ENCODE assay signal across 12 cellular contexts in the genomic region with DNA sequence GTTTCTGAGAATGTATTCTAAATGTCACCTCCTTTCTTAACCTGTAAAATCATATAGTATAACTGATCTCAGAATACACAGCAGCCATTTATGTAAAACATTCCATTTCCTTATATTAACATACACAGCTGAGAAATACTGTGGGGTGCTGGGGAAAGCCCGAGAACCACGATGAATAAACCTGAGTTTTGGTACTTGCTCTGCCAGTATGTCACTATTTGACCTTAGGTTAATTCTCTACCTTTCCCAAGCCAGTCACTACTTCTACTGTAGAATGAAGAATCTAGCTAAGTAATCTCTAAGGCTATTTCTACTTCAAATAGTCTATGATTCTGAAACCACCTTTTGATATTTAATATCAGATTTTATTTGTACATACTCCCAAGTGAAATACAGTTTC.
A peak's percentile ranks its signal among the peaks of the same experiment; 100 is the strongest.
DNase-seq lines count a peak whose midpoint lies in the region; ATAC-seq and TF ChIP-seq lines count a peak whose summit lies in the region.
"Had no signal": no experiment of that assay in that cellular context is flagged by ENCODE, and none has a peak within 500 bp of the region (broad histone marks: within the 10 kb centered on the region; RNA-seq: fewer than 3 reads in every experiment).

No MANE protein-coding gene starts in this region.

- no peaks in the 10 kb centered on the region for H3K27me3 ChIP-seq in gastrocnemius medialis
- H3K27me3 ChIP-seq: MG63, sigmoid colon had no signal

- TF ChIP-seq POLR2A in gastrocnemius medialis (IDR thresholded peaks at IDR 0.05): no peak

- intact Hi-C loops in gastrocnemius medialis (cut with DNase I; ENCODE audit: low total_unique reads): no loop called here

- DNase-seq in stimulated activated CD4-positive, alpha-beta T cell treated with anti-CD3 and anti-CD28 coated beads, Interleukin-2, amount 100 ng/mL, for 48 hours: peak; percentile 15 to 27
- DNase-seq in kidney glomerular epithelial cell (lab: John Stamatoyannopoulos, UW): no peak
- no peak for DNase-seq in gastrocnemius medialis
- DNase-seq in GM19238 (ENCODE audit: insufficient read length, low spot score): no peak
- DNase-seq: GM23248, left ventricle myocardium inferior, MG63, sigmoid colon had no signal

- TF ChIP-seq CTCF in gastrocnemius medialis (IDR thresholded peaks at IDR 0.05 in 4 of 5, conservative IDR thresholded peaks at IDR 0.05 in 1 of 5): no peak

- no peaks in the 10 kb centered on the region for H3K9me3 ChIP-seq in gastrocnemius medialis
- H3K9me3 ChIP-seq: left ventricle myocardium inferior, MG63, sigmoid colon had no signal

- H3K4me3 ChIP-seq in gastrocnemius medialis: no peak overlapping the region
- H3K4me3 ChIP-seq: GM23248, left ventricle myocardium inferior, MG63, sigmoid colon, SK-N-MC had no signal

- ATAC-seq in GM18909 (IDR thresholded peaks at IDR 0.05; ENCODE audit: poor library complexity, unreplicated experiment): peak; percentile 48
- ATAC-seq in GM21529 (IDR thresholded peaks at IDR 0.05; ENCODE audit: unreplicated experiment): peak; percentile 51
- peak; percentile 35 for ATAC-seq in HG03442 (IDR thresholded peaks at IDR 0.05; ENCODE audit: unreplicated experiment)
- ATAC-seq in gastrocnemius medialis: no peak

- in situ Hi-C loops in gastrocnemius medialis (cut with MboI; ENCODE audit: low sequenced_read_pairs in 4 of 4): no loop called here

- H3K4me1 ChIP-seq in gastrocnemius medialis: peaks cover 9 to 20% of the 10 kb centered on the region in 2 donors

- H3K36me3 ChIP-seq in gastrocnemius medialis: peaks cover 0 to 63% of the 10 kb centered on the region in 2 donors
- H3K36me3 ChIP-seq: MG63, sigmoid colon had no signal

- no peak overlapping the region for H3K27ac ChIP-seq in gastrocnemius medialis
- H3K27ac ChIP-seq: GM23248, left ventricle myocardium inferior, sigmoid colon, SK-N-MC had no signal

Comparison
In these comparisons a context has a peak if more than half of its experiments do, and no peak if none do; other contexts are left out.
1. ATAC-seq: peak in GM18909 (single experiment), GM21529 (single experiment) and HG03442 (single experiment); none in gastrocnemius medialis (0 of 2).
2. DNase-seq: peak in stimulated activated CD4-positive, alpha-beta T cell treated with anti-CD3 and anti-CD28 coated beads, Interleukin-2, amount 100 ng/mL, for 48 hours (2 of 2); none in kidney glomerular epithelial cell (single experiment), gastrocnemius medialis (0 of 2) and GM19238 (single experiment).